ENCODE assay signal across 14 cellular contexts in genomic region chr1:68207129-68207689, GRCh38. TPM values are rescaled to one million over a fixed set of nuclear protein-coding genes. Genes with fewer than 3 reads are reported as not detected.
A peak's percentile ranks its signal among the peaks of the same experiment; 100 is the strongest.
DNase-seq lines count a peak whose midpoint lies in the region; ATAC-seq and TF ChIP-seq lines count a peak whose summit lies in the region.
"Had no signal": no experiment of that assay in that cellular context is flagged by ENCODE, and none has a peak within 500 bp of the region (broad histone marks: within the 10 kb centered on the region; RNA-seq: fewer than 3 reads in every experiment).

No MANE protein-coding gene starts in this region.

- no peak overlapping the region for H3K4me3 ChIP-seq in breast epithelium
- H3K4me3 ChIP-seq in stomach smooth muscle (ENCODE audit: low read length in 2 of 2) = no peak overlapping the region
- H3K4me3 ChIP-seq: thyroid gland had no signal

- no peak for TF ChIP-seq EP300 in Ishikawa (IDR thresholded peaks at IDR 0.05; ENCODE audit: borderline replicate concordance)

- no peak for TF ChIP-seq RAD21 in Ishikawa (IDR thresholded peaks at IDR 0.05; ENCODE audit: low read depth)

- H3K27ac ChIP-seq in breast epithelium = peak overlapping the region; percentile 2 to 29
- H3K27ac ChIP-seq in stomach smooth muscle (ENCODE audit: low read length) = peak overlapping the region; percentile 7
- H3K27ac ChIP-seq: thyroid gland had no signal

- DNase-seq in breast epithelium (ENCODE audit: low spot score in 2 of 2) = no peak
- DNase-seq in kidney glomerular epithelial cell (lab: John Stamatoyannopoulos, UW) = peak; percentile 29
- DNase-seq in posterior cingulate gyrus = no peak
- DNase-seq in NCI-H2196 (lab: John Stamatoyannopoulos, UW; ENCODE audit: unreplicated experiment) = no peak
- no peak for DNase-seq in SW 1271 (lab: John Stamatoyannopoulos, UW)
- DNase-seq: activated CD8-positive, alpha-beta memory T cell treated with anti-CD3 and anti-CD28 coated beads, Interleukin-2, amount 10 ng/mL, durations not matched to agents 7 days and 5 days; COR-L47; hippocampal formation; NCI-H1092 treated with DMSO at 0.1 percent for 48 hours; NCI-H446; thyroid gland had no signal

- no peak for TF ChIP-seq POLR2A in breast epithelium (IDR thresholded peaks at IDR 0.05)

- intact Hi-C loops in breast epithelium (cut with DNase I; ENCODE audit: low total_unique reads) (no loop called here), posterior cingulate gyrus (cut with DNase I) (no loop called here)

- no peak for TF ChIP-seq CTCF in breast epithelium (IDR thresholded peaks at IDR 0.05)

- H3K4me1 ChIP-seq in breast epithelium (no peaks in the 10 kb centered on the region), stomach smooth muscle (ENCODE audit: control insufficient read depth, insufficient read depth, low read length) (peaks cover 29% of the 10 kb centered on the region)

- no peak for ATAC-seq in GM19455 (IDR thresholded peaks at IDR 0.05; ENCODE audit: unreplicated experiment)
- ATAC-seq: activated CD8-positive, alpha-beta memory T cell treated with anti-CD3 and anti-CD28 coated beads, Interleukin-2, amount 10 ng/mL, durations not matched to agents 7 days and 5 days had no signal

- H3K36me3 ChIP-seq in breast epithelium = no peaks in the 10 kb centered on the region
- no peaks in the 10 kb centered on the region for H3K36me3 ChIP-seq in stomach smooth muscle (ENCODE audit: control insufficient read depth in 2 of 2, insufficient read depth in 2 of 2, low read length in 2 of 2)
- H3K36me3 ChIP-seq: thyroid gland had no signal

- no peak overlapping the region for H3K9ac ChIP-seq in stomach smooth muscle (ENCODE audit: low read length in 2 of 2)

- no peaks in the 10 kb centered on the region for H3K9me3 ChIP-seq in breast epithelium
- no peaks in the 10 kb centered on the region for H3K9me3 ChIP-seq in stomach smooth muscle (ENCODE audit: control insufficient read depth in 2 of 2, low read length in 2 of 2)
- H3K9me3 ChIP-seq: thyroid gland had no signal

- H3K27me3 ChIP-seq in breast epithelium (no peaks in the 10 kb centered on the region), stomach smooth muscle (ENCODE audit: control insufficient read depth in 1 of 2, insufficient read depth in 2 of 2, low read length in 2 of 2) (no peaks in the 10 kb centered on the region)
- H3K27me3 ChIP-seq: thyroid gland had no signal

TF ChIP-seq in Ishikawa, 13 proteins besides CTCF, POLR2A, EP300 and RAD21:
- TF ChIP-seq NFIC (IDR thresholded peaks at IDR 0.05) = peak; percentile 41; the same call in 1 of the 2 replicates
- TF ChIP-seq REST (IDR thresholded peaks at IDR 0.05; ENCODE audit: low read depth) = no peak

RNA-seq across cellular contexts. Expression of gene WLS, which starts 25.1 kb away (rescaled TPM):
- total RNA-seq in breast epithelium = 10 to 100 TPM; 61.9 to 76.3 (median 62.8) TPM
- total RNA-seq: activated CD8-positive, alpha-beta memory T cell treated with anti-CD3 and anti-CD28 coated beads, Interleukin-2, amount 10 ng/mL, durations not matched to agents 7 days and 5 days had no signal
